In genomic region chr1:109379422-109379821, GRCh38 we compare ENCODE assay signal across 26 cellular contexts. TPM values are rescaled to one million over a fixed set of nuclear protein-coding genes. Genes with fewer than 3 reads are reported as not detected.
DNase-seq lines count a peak whose midpoint lies in the region; ATAC-seq and TF ChIP-seq lines count a peak whose summit lies in the region.
"Had no signal": no experiment of that assay in that cellular context is flagged by ENCODE, and none has a peak within 500 bp of the region (broad histone marks: within the 10 kb centered on the region; RNA-seq: fewer than 3 reads in every experiment).

No MANE protein-coding gene starts in this region.

- no peaks in the 10 kb centered on the region for H3K27me3 ChIP-seq in adipocyte (replicated peaks; ENCODE audit: control insufficient read depth, insufficient read depth, low read length)
- no peaks in the 10 kb centered on the region for H3K27me3 ChIP-seq in right atrium auricular region
- H3K27me3 ChIP-seq in thyroid gland: no peaks in the 10 kb centered on the region
- H3K27me3 ChIP-seq: Peyer's patch, SJSA1, upper lobe of left lung had no signal

- intact Hi-C loops in thyroid gland (cut with DNase I): no loop called here
- intact Hi-C loops in activated CD8-positive, alpha-beta T cell treated with anti-CD3 and anti-CD28 coated beads for 36 hours (cut with micrococcal nuclease): no loop called here

- peaks cover 5% of the 10 kb centered on the region for H3K4me1 Mint-ChIP-seq in activated CD8-positive, alpha-beta T cell treated with anti-CD3 and anti-CD28 coated beads for 36 hours (ENCODE audit: low read depth)
- H3K4me1 Mint-ChIP-seq: naive B cell had no signal

- no peaks in the 10 kb centered on the region for H3K27me3 Mint-ChIP-seq in activated CD8-positive, alpha-beta T cell treated with anti-CD3 and anti-CD28 coated beads for 36 hours
- H3K27me3 Mint-ChIP-seq: stimulated activated naive CD8-positive, alpha-beta T cell treated with anti-CD3 and anti-CD28 coated beads, Interleukin-15, amount 100 ng/mL, for 72 hours had no signal

- H3K4me3 ChIP-seq in adipocyte (ENCODE audit: low read length): no peak overlapping the region
- no peak overlapping the region for H3K4me3 ChIP-seq in right atrium auricular region
- H3K4me3 ChIP-seq in thyroid gland (replicated peaks in 1 of 3): no peak overlapping the region
- H3K4me3 ChIP-seq: GM12878, GM23338, Peyer's patch, SJSA1, upper lobe of left lung had no signal

- no peak for TF ChIP-seq POLR2A in thyroid gland (IDR thresholded peaks at IDR 0.05)

- no peak overlapping the region for H3K4me3 Mint-ChIP-seq in activated CD8-positive, alpha-beta T cell treated with anti-CD3 and anti-CD28 coated beads for 36 hours
- H3K4me3 Mint-ChIP-seq: activated naive CD4-positive, alpha-beta T cell treated with anti-CD3 and anti-CD28 coated beads for 36 hours; activated T-helper 1 cell treated with anti-CD3 and anti-CD28 coated beads, Interleukin-12 subunit alpha, Interleukin-12 subunit beta, Interleukin-2, Interleukin-4 antibody, amounts not matched to agents 30 ng/mL and 10 ng/mL and 1 ng/mL, durations not matched to agents 14 hours and 24 hours and 36 hours; effector memory CD8-positive, alpha-beta T cell; GM23338; mesothelial cell of epicardium; naive B cell; stimulated activated naive CD8-positive, alpha-beta T cell treated with anti-CD3 and anti-CD28 coated beads, Interleukin-15, amount 100 ng/mL, for 72 hours had no signal

- peaks cover 84% of the 10 kb centered on the region for H3K4me1 ChIP-seq in adipocyte (ENCODE audit: control insufficient read depth, insufficient read depth, low read length)
- H3K4me1 ChIP-seq in right atrium auricular region: peaks cover 0 to 48% of the 10 kb centered on the region in 2 donors
- H3K4me1 ChIP-seq in thyroid gland: peaks cover 33 to 50% of the 10 kb centered on the region in 2 donors
- H3K4me1 ChIP-seq: Peyer's patch had no signal

- H3K9me3 ChIP-seq in adipocyte (ENCODE audit: control insufficient read depth, low read length) (no peaks in the 10 kb centered on the region), right atrium auricular region (no peaks in the 10 kb centered on the region), thyroid gland (no peaks in the 10 kb centered on the region)
- H3K9me3 ChIP-seq: Peyer's patch, SJSA1, upper lobe of left lung had no signal

- peak overlapping the region; percentile 52 to 93 for H3K27ac ChIP-seq in right atrium auricular region
- H3K27ac ChIP-seq in thyroid gland: peak overlapping the region in 2 of 3 donors; percentile 16 to 33
- H3K27ac ChIP-seq: Peyer's patch, SJSA1 had no signal

- WGBS in thyroid gland, 2 donors: 59 to 60% methylated on average over 3 of the region's 3 CpGs

- no peaks in the 10 kb centered on the region for H3K36me3 Mint-ChIP-seq in activated CD8-positive, alpha-beta T cell treated with anti-CD3 and anti-CD28 coated beads for 36 hours (ENCODE audit: low read depth)
- H3K36me3 Mint-ChIP-seq: naive B cell had no signal

- H3K9me3 Mint-ChIP-seq in activated CD8-positive, alpha-beta T cell treated with anti-CD3 and anti-CD28 coated beads for 36 hours: no peaks in the 10 kb centered on the region
- H3K9me3 Mint-ChIP-seq: activated naive CD4-positive, alpha-beta T cell treated with anti-CD3 and anti-CD28 coated beads for 36 hours; activated T-helper 1 cell treated with anti-CD3 and anti-CD28 coated beads, Interleukin-12 subunit alpha, Interleukin-12 subunit beta, Interleukin-2, Interleukin-4 antibody, amounts not matched to agents 30 ng/mL and 10 ng/mL and 1 ng/mL, durations not matched to agents 14 hours and 24 hours and 36 hours; effector memory CD8-positive, alpha-beta T cell; GM23338; stimulated activated naive CD8-positive, alpha-beta T cell treated with anti-CD3 and anti-CD28 coated beads, Interleukin-15, amount 100 ng/mL, for 72 hours had no signal

- no peak for ATAC-seq in GM21360 (IDR thresholded peaks at IDR 0.05; ENCODE audit: unreplicated experiment)
- ATAC-seq in activated CD8-positive, alpha-beta T cell treated with anti-CD3 and anti-CD28 coated beads for 36 hours: no peak
- ATAC-seq: effector memory CD8-positive, alpha-beta T cell; GM12878; GM23338; HepG2; stimulated activated naive CD8-positive, alpha-beta T cell treated with anti-CD3 and anti-CD28 coated beads, Interleukin-15, amount 100 ng/mL, for 72 hours had no signal

- TF ChIP-seq CTCF in right atrium auricular region (IDR thresholded peaks at IDR 0.05): no peak
- TF ChIP-seq CTCF in thyroid gland (IDR thresholded peaks at IDR 0.05): no peak
- no peak for TF ChIP-seq CTCF in activated CD8-positive, alpha-beta T cell treated with anti-CD3 and anti-CD28 coated beads for 36 hours (IDR thresholded peaks at IDR 0.05)

- CTCF ChIA-PET in activated CD8-positive, alpha-beta T cell treated with anti-CD3 and anti-CD28 coated beads for 36 hours (lab: Charles Lee): interaction anchor here (0.6 to 11.3 kb wide), 5 partner anchors 10 to 352 kb away, joined by 3 to 56 read pairs (median 3); partner anchors contain the start of gene SORT1

- DNase-seq in GM03348 (ENCODE audit: low spot score) (peak; percentile 44), adipocyte (ENCODE audit: low read depth) (peak; percentile 48), right atrium auricular region (ENCODE audit: low spot score) (no peak), thyroid gland (no peak), SW480 (ENCODE audit: low spot score) (no peak)
- DNase-seq in activated CD8-positive, alpha-beta T cell treated with anti-CD3 and anti-CD28 coated beads for 36 hours: no peak
- DNase-seq: activated CD4-positive, alpha-beta T cell treated with anti-CD3 and anti-CD28 coated beads, Interleukin-2, amount 50 U/mL, for 48 hours; activated CD8-positive, alpha-beta memory T cell treated with anti-CD3 and anti-CD28 coated beads, Interleukin-2, amount 50 U/mL, for 4 hours; activated naive CD4-positive, alpha-beta T cell treated with anti-CD3 and anti-CD28 coated beads for 36 hours; effector memory CD8-positive, alpha-beta T cell; erythroblast; naive B cell; NCI-H187; NCI-H2171 treated with DMSO at 0.1 percent for 48 hours; NCI-H524 treated with DMSO at 0.1 percent for 48 hours; Peyer's patch; small intestine; stimulated activated naive CD8-positive, alpha-beta T cell treated with anti-CD3 and anti-CD28 coated beads, Interleukin-15, amount 100 ng/mL, for 72 hours; upper lobe of left lung had no signal

- H3K27ac Mint-ChIP-seq in activated CD8-positive, alpha-beta T cell treated with anti-CD3 and anti-CD28 coated beads for 36 hours: no peak overlapping the region
- H3K27ac Mint-ChIP-seq: activated naive CD4-positive, alpha-beta T cell treated with anti-CD3 and anti-CD28 coated beads for 36 hours; activated T-helper 1 cell treated with anti-CD3 and anti-CD28 coated beads, Interleukin-12 subunit alpha, Interleukin-12 subunit beta, Interleukin-2, Interleukin-4 antibody, amounts not matched to agents 30 ng/mL and 10 ng/mL and 1 ng/mL, durations not matched to agents 14 hours and 24 hours and 36 hours; effector memory CD8-positive, alpha-beta T cell; GM23338; mesothelial cell of epicardium; naive B cell; stimulated activated naive CD8-positive, alpha-beta T cell treated with anti-CD3 and anti-CD28 coated beads, Interleukin-15, amount 100 ng/mL, for 72 hours had no signal

- peaks cover 9% of the 10 kb centered on the region for H3K36me3 ChIP-seq in adipocyte (ENCODE audit: control insufficient read depth, insufficient read depth, low read length, severe bottlenecking)
- H3K36me3 ChIP-seq in right atrium auricular region: no peaks in the 10 kb centered on the region
- no peaks in the 10 kb centered on the region for H3K36me3 ChIP-seq in thyroid gland
- H3K36me3 ChIP-seq: Peyer's patch, SJSA1, upper lobe of left lung had no signal

- POLR2A ChIA-PET in activated CD8-positive, alpha-beta T cell treated with anti-CD3 and anti-CD28 coated beads for 36 hours (lab: Charles Lee): interaction anchor here (0.9 kb wide), 1 partner anchor 13 kb away, joined by 3 read pairs; no protein-coding TSS in a partner anchor

- H3K9ac ChIP-seq in adipocyte (ENCODE audit: low read length): peak overlapping the region; percentile 64

RNA-seq across cellular contexts. Expression of gene SORT1, which starts 18.3 kb away (rescaled TPM):
- total RNA-seq in right atrium auricular region: 100 to 1,000 TPM; 114 to 120 TPM
- total RNA-seq in thyroid gland: 100 to 1,000 TPM in 3 of 4 donors, 10 to 100 TPM in 1; 65.7 to 152 (median 137) TPM
- 1 to 10 TPM; 2.5 to 3.2 TPM for total RNA-seq in activated CD8-positive, alpha-beta T cell treated with anti-CD3 and anti-CD28 coated beads for 36 hours

RNA-seq across cellular contexts. Expression of gene PSMA5, which starts 46.8 kb away (rescaled TPM):
- total RNA-seq in right atrium auricular region: 10 to 100 TPM; 19.8 to 27.6 TPM
- 10 to 100 TPM; 25.1 to 35.7 (median 28.0) TPM for total RNA-seq in thyroid gland
- total RNA-seq in activated CD8-positive, alpha-beta T cell treated with anti-CD3 and anti-CD28 coated beads for 36 hours: 100 to 1,000 TPM; 192 to 210 TPM

Comparison
In these comparisons a context has a peak if more than half of its experiments do, and no peak if none do; other contexts are left out.
1. DNase-seq: peak in GM03348 (single experiment) and adipocyte (single experiment); none in right atrium auricular region (single experiment), thyroid gland (0 of 2), activated CD8-positive, alpha-beta T cell treated with anti-CD3 and anti-CD28 coated beads for 36 hours (single experiment) and SW480 (single experiment).
2. RNA of gene SORT1, which starts 18.3 kb away (total RNA-seq): 65.7 to 152 TPM in thyroid gland and 114 to 120 TPM in right atrium auricular region; 2.5 to 3.2 TPM in activated CD8-positive, alpha-beta T cell treated with anti-CD3 and anti-CD28 coated beads for 36 hours; every median in the first group is over 10 times any median in the second.
3. RNA of gene PSMA5, which starts 46.8 kb away (total RNA-seq): 192 to 210 TPM in activated CD8-positive, alpha-beta T cell treated with anti-CD3 and anti-CD28 coated beads for 36 hours; 25.1 to 35.7 TPM in thyroid gland and 19.8 to 27.6 TPM in right atrium auricular region; every median in the first group is over 4 times any median in the second.